ENCODE assay signal across 19 cellular contexts in genomic region chr5:181028032-181028819, GRCh38. TPM values are rescaled to one million over a fixed set of nuclear protein-coding genes. Genes with fewer than 3 reads are reported as not detected.
DNase-seq lines count a peak whose midpoint lies in the region; ATAC-seq and TF ChIP-seq lines count a peak whose summit lies in the region.
"Had no signal": no experiment of that assay in that cellular context is flagged by ENCODE, and none has a peak within 500 bp of the region (broad histone marks: within the 10 kb centered on the region; RNA-seq: fewer than 3 reads in every experiment).

No MANE protein-coding gene starts in this region.

- peaks cover 4% of the 10 kb centered on the region; the same call in 1 of the 2 replicates for H3K4me1 ChIP-seq in iPS-20b (ENCODE audit: insufficient read depth, low read length)
- H3K4me1 ChIP-seq in GM23248 (ENCODE audit: insufficient read depth), result no peaks in the 10 kb centered on the region
- H3K4me1 ChIP-seq: BLaER1, colonic mucosa, HAP-1 had no signal

- H3K27me3 ChIP-seq in H7 (ENCODE audit: control insufficient read depth, insufficient read depth, low read length) (no peaks in the 10 kb centered on the region), iPS-20b (ENCODE audit: insufficient read depth, low read length) (no peaks in the 10 kb centered on the region), GM23248 (replicated peaks; ENCODE audit: insufficient read depth) (no peaks in the 10 kb centered on the region)
- H3K27me3 ChIP-seq: BLaER1, colonic mucosa had no signal

- H3K79me2 ChIP-seq in GM23248 (ENCODE audit: insufficient read depth), result no peaks in the 10 kb centered on the region

- H3K27me3 Mint-ChIP-seq in WTC11 (ENCODE audit: low read depth) (peaks cover 15% of the 10 kb centered on the region), progenitor cell of endocrine pancreas (peaks cover 60% of the 10 kb centered on the region)
- peaks cover 12% of the 10 kb centered on the region for H3K27me3 Mint-ChIP-seq in activated CD8-positive, alpha-beta memory T cell treated with anti-CD3 and anti-CD28 coated beads, Interleukin-2, amount 10 ng/mL, durations not matched to agents 7 days and 5 days

- no peak overlapping the region for H3K4me2 ChIP-seq in GM23248 (ENCODE audit: unreplicated experiment)
- H3K4me2 ChIP-seq: BLaER1 had no signal

- in situ Hi-C loops in GM23248 (cut with MboI), result loop anchor here (25.0 kb wide), 3 partner anchors 91 to 891 kb away; no protein-coding TSS in a partner anchor

- 54 to 58% methylated on average over 26 of the region's 26 CpGs for WGBS in GM23248 (ENCODE audit: low coverage in 1 of 2, low lambda C conversion rate in 2 of 2, missing lambda C conversion rate in 2 of 2), 2 experiments

- H3K9me2 ChIP-seq in GM23248 (ENCODE audit: insufficient read depth), result no peaks in the 10 kb centered on the region

- no peaks in the 10 kb centered on the region for H4K20me1 ChIP-seq in GM23248 (ENCODE audit: insufficient read depth)
- H4K20me1 ChIP-seq: BLaER1 had no signal

- H3K9me3 ChIP-seq in iPS-20b (ENCODE audit: insufficient read depth, low read depth, low read length) (no peaks in the 10 kb centered on the region; the same call in 1 of the 2 replicates), GM23248 (ENCODE audit: low read depth) (no peaks in the 10 kb centered on the region)
- H3K9me3 ChIP-seq: colonic mucosa, HAP-1 had no signal

- peaks cover 12% of the 10 kb centered on the region for H3K4me1 Mint-ChIP-seq in WTC11
- H3K4me1 Mint-ChIP-seq in progenitor cell of endocrine pancreas (ENCODE audit: low read depth), result no peaks in the 10 kb centered on the region
- H3K4me1 Mint-ChIP-seq in activated CD8-positive, alpha-beta memory T cell treated with anti-CD3 and anti-CD28 coated beads, Interleukin-2, amount 10 ng/mL, durations not matched to agents 7 days and 5 days, result no peaks in the 10 kb centered on the region

- peak overlapping the region; percentile 52 for H3K4me3 ChIP-seq in H7 (ENCODE audit: insufficient read depth, low read depth, low read length)
- H3K4me3 ChIP-seq in iPS-20b (ENCODE audit: low read length), result peak overlapping the region; percentile 64
- no peak overlapping the region for H3K4me3 ChIP-seq in GM23248
- H3K4me3 ChIP-seq: BLaER1, colonic mucosa, HAP-1 had no signal

- peak overlapping the region; percentile 25; the same call in 1 of the 2 replicates for H3K9ac ChIP-seq in iPS-20b (ENCODE audit: low read depth, low read length)
- no peak overlapping the region for H3K9ac ChIP-seq in GM23248
- H3K9ac ChIP-seq: BLaER1 had no signal

- no peaks in the 10 kb centered on the region for H3F3A ChIP-seq in GM23248 (ENCODE audit: insufficient read depth)

- no peak for TF ChIP-seq CTCF in WTC11 (IDR thresholded peaks at IDR 0.05)
- TF ChIP-seq CTCF in progenitor cell of endocrine pancreas (IDR thresholded peaks at IDR 0.05; ENCODE audit: unreplicated experiment), result no peak

- H2AFZ ChIP-seq in GM23248, result no peak overlapping the region

- 0 out of 2 replicates have a peak, but pooled peaks cover 2% of the 10 kb centered on the region for H3K36me3 Mint-ChIP-seq in WTC11
- H3K36me3 Mint-ChIP-seq in progenitor cell of endocrine pancreas (ENCODE audit: insufficient read depth), result no peaks in the 10 kb centered on the region
- H3K36me3 Mint-ChIP-seq in activated CD8-positive, alpha-beta memory T cell treated with anti-CD3 and anti-CD28 coated beads, Interleukin-2, amount 10 ng/mL, durations not matched to agents 7 days and 5 days, result no peaks in the 10 kb centered on the region

- peak overlapping the region; percentile 56 for H3K4me3 Mint-ChIP-seq in WTC11
- H3K4me3 Mint-ChIP-seq in progenitor cell of endocrine pancreas (ENCODE audit: low read depth), result peak overlapping the region; percentile 1
- H3K4me3 Mint-ChIP-seq in activated CD8-positive, alpha-beta memory T cell treated with anti-CD3 and anti-CD28 coated beads, Interleukin-2, amount 10 ng/mL, durations not matched to agents 7 days and 5 days, result no peak overlapping the region

- ATAC-seq in WTC11, result peak; percentile 96
- ATAC-seq in activated CD8-positive, alpha-beta memory T cell treated with anti-CD3 and anti-CD28 coated beads, Interleukin-2, amount 10 ng/mL, durations not matched to agents 7 days and 5 days, result no peak
- ATAC-seq: activated CD4-positive, CD25-positive, alpha-beta regulatory T cell treated with anti-CD3 and anti-CD28 coated beads, Interleukin-2, amount 50 U/mL, for 24 hours; left ventricle myocardium superior had no signal

- H3K27ac Mint-ChIP-seq in WTC11 (no peak overlapping the region), progenitor cell of endocrine pancreas (no peak overlapping the region)
- no peak overlapping the region for H3K27ac Mint-ChIP-seq in activated CD8-positive, alpha-beta memory T cell treated with anti-CD3 and anti-CD28 coated beads, Interleukin-2, amount 10 ng/mL, durations not matched to agents 7 days and 5 days

- H3K9me3 Mint-ChIP-seq in WTC11 (peaks cover 14% of the 10 kb centered on the region), progenitor cell of endocrine pancreas (ENCODE audit: low read depth) (peaks cover 8% of the 10 kb centered on the region)
- H3K9me3 Mint-ChIP-seq in activated CD8-positive, alpha-beta memory T cell treated with anti-CD3 and anti-CD28 coated beads, Interleukin-2, amount 10 ng/mL, durations not matched to agents 7 days and 5 days (ENCODE audit: low read depth), result no peaks in the 10 kb centered on the region

- DNase-seq in H7, result peak; percentile 73
- peak; percentile 74 for DNase-seq in WTC11 (ENCODE audit: low spot score)
- no peak for DNase-seq in progenitor cell of endocrine pancreas (ENCODE audit: low spot score, unreplicated experiment)
- no peak for DNase-seq in GM03348 (ENCODE audit: low spot score)
- DNase-seq in activated CD8-positive, alpha-beta memory T cell treated with anti-CD3 and anti-CD28 coated beads, Interleukin-2, amount 10 ng/mL, durations not matched to agents 7 days and 5 days, result no peak
- no peak for DNase-seq in NCI-H2081 treated with DMSO at 0.1 percent for 48 hours (lab: John Stamatoyannopoulos, UW)
- no peak for DNase-seq in GM23248
- DNase-seq: activated effector memory CD4-positive, alpha-beta T cell treated with anti-CD3 and anti-CD28 coated beads, Interleukin-2, amount 50 U/mL, for 16 hours; anterior cingulate cortex; colonic mucosa; DMS79 treated with DMSO at 0.1 percent for 48 hours; erythroblast; left ventricle myocardium superior had no signal

- POLR2A ChIA-PET in WTC11 (lab: Charles Lee), result no interaction called here

- H3K27ac ChIP-seq in iPS-20b (ENCODE audit: low read length) (no peak overlapping the region), GM23248 (no peak overlapping the region)
- H3K27ac ChIP-seq: BLaER1, colonic mucosa had no signal

- CTCF ChIA-PET in WTC11 (lab: Charles Lee), result no interaction called here
- CTCF ChIA-PET in activated CD8-positive, alpha-beta memory T cell treated with anti-CD3 and anti-CD28 coated beads, Interleukin-2, amount 10 ng/mL, durations not matched to agents 7 days and 5 days (lab: Charles Lee), result no interaction called here

- H3K36me3 ChIP-seq in H7 (replicated peaks; ENCODE audit: control insufficient read depth, insufficient read depth, low read length), result no peaks in the 10 kb centered on the region
- H3K36me3 ChIP-seq in iPS-20b (ENCODE audit: insufficient read depth, low read depth, low read length), result no peaks in the 10 kb centered on the region
- no peaks in the 10 kb centered on the region for H3K36me3 ChIP-seq in GM23248 (ENCODE audit: low read depth)
- H3K36me3 ChIP-seq: BLaER1, colonic mucosa, HAP-1 had no signal

TF ChIP-seq in WTC11, 78 proteins besides CTCF, POLR2A, EP300 and RAD21 (continues in another document):
- no peak for TF ChIP-seq ATF3 (CRISPR knock-in tag; conservative IDR thresholded peaks at IDR 0.05)
- TF ChIP-seq ELF4 (CRISPR knock-in tag; IDR thresholded peaks at IDR 0.05; ENCODE audit: low read depth), result no peak
- peak; percentile 89 for TF ChIP-seq SP1 (CRISPR knock-in tag; conservative IDR thresholded peaks at IDR 0.05)
- TF ChIP-seq ZNF281 (CRISPR knock-in tag; IDR thresholded peaks at IDR 0.05), result peak; percentile 89; the same call in 1 of the 2 replicates
- no peak for TF ChIP-seq ZBTB21 (CRISPR knock-in tag; IDR thresholded peaks at IDR 0.05; ENCODE audit: borderline replicate concordance)

RNA-seq across cellular contexts. Expression of gene BTNL9, which starts 11.8 kb away (rescaled TPM):
- total RNA-seq in H7 (2014; rRNA removed; shearing (Covaris generic)), result 0.31 and 1.1 TPM in 2 replicates
- total RNA-seq in WTC11 (2021) (1.6 to 3.4 TPM (median 1.8 TPM) in 3 replicates), progenitor cell of endocrine pancreas (not detected in 2 replicates)
- not detected for total RNA-seq in activated CD8-positive, alpha-beta memory T cell treated with anti-CD3 and anti-CD28 coated beads, Interleukin-2, amount 10 ng/mL, durations not matched to agents 7 days and 5 days
- not detected in 2 replicates for total RNA-seq in GM23248 (2014; rRNA removed; shearing (Covaris generic))
- polyA plus RNA-seq in GM23248 (2016; fragmentation: Nextera tagmentation; extraction: Ambion mirVana), result not detected in 2 replicates
- total RNA-seq: renal cortical epithelial cell; T-helper 1 cell treated with Interleukin-12 subunit alpha and Interleukin-12 subunit beta and Interleukin-4 antibody, amounts not matched to agents 30 ng/mL and 1 ng/mL, for 36 hours had no signal

RNA-seq across cellular contexts. Expression of gene BTNL3, which starts 39.6 kb away (rescaled TPM):
- not detected in 2 replicates for total RNA-seq in H7 (2014; rRNA removed; shearing (Covaris generic))
- total RNA-seq in WTC11 (2021), result not detected in 3 replicates
- total RNA-seq in progenitor cell of endocrine pancreas, result not detected in 2 replicates
- total RNA-seq in activated CD8-positive, alpha-beta memory T cell treated with anti-CD3 and anti-CD28 coated beads, Interleukin-2, amount 10 ng/mL, durations not matched to agents 7 days and 5 days, result not detected
- total RNA-seq in GM23248 (2014; rRNA removed; shearing (Covaris generic)), result not detected in 2 replicates
- polyA plus RNA-seq in GM23248 (2016; fragmentation: Nextera tagmentation; extraction: Ambion mirVana), result not detected in 2 replicates
- total RNA-seq: left ventricle myocardium superior; renal cortical epithelial cell; T-helper 1 cell treated with Interleukin-12 subunit alpha and Interleukin-12 subunit beta and Interleukin-4 antibody, amounts not matched to agents 30 ng/mL and 1 ng/mL, for 36 hours had no signal

Comparison
In these comparisons a context has a peak if more than half of its experiments do, and no peak if none do; other contexts are left out.
1. DNase-seq: peak in H7 (single experiment) and WTC11 (single experiment); none in progenitor cell of endocrine pancreas (single experiment), GM03348 (single experiment), activated CD8-positive, alpha-beta memory T cell treated with anti-CD3 and anti-CD28 coated beads, Interleukin-2, amount 10 ng/mL, durations not matched to agents 7 days and 5 days (single experiment), NCI-H2081 treated with DMSO at 0.1 percent for 48 hours (single experiment) and GM23248 (single experiment).